ENCODE assay signal across 21 cellular contexts in the genomic region with DNA sequence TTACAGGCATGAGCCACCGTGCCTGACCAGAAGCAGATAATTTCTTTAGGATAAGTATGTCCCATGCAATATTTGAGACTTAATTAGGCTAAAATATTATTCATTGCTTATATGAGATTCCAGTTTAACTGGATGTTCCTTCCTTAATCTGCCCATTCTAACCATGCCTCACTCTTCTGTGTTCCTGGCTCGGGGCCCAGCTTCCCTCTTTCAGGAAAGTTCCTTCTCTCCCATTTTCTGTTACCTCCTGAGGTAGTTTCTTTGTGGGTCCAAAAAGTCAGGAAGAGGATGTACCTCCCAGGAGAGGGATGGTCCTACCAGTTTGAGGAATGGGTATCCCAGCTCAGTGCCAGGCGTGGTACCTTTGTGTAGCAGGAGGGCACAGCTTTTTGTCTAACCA. TPM values are rescaled to one million over a fixed set of nuclear protein-coding genes. Genes with fewer than 3 reads are reported as not detected.
A peak's percentile ranks its signal among the peaks of the same experiment; 100 is the strongest.
DNase-seq lines count a peak whose midpoint lies in the region; ATAC-seq and TF ChIP-seq lines count a peak whose summit lies in the region.
"Had no signal": no experiment of that assay in that cellular context is flagged by ENCODE, and none has a peak within 500 bp of the region (broad histone marks: within the 10 kb centered on the region; RNA-seq: fewer than 3 reads in every experiment).

No MANE protein-coding gene starts in this region.

- H3K9me3 ChIP-seq in neural progenitor cell (ENCODE audit: low read depth) (no peaks in the 10 kb centered on the region), thyroid gland (no peaks in the 10 kb centered on the region)
- H3K9me3 ChIP-seq: body of pancreas, SJCRH30 had no signal

- TF ChIP-seq POLR2A in thyroid gland (IDR thresholded peaks at IDR 0.05), result no peak

- H3K9me3 Mint-ChIP-seq in activated naive CD4-positive, alpha-beta T cell treated with anti-CD3 and anti-CD28 coated beads, Interleukin-2, amount 50 U/mL, for 72 hours, result no peaks in the 10 kb centered on the region
- no peaks in the 10 kb centered on the region for H3K9me3 Mint-ChIP-seq in activated naive CD4-positive, alpha-beta T cell treated with anti-CD3 and anti-CD28 coated beads for 36 hours
- no peaks in the 10 kb centered on the region for H3K9me3 Mint-ChIP-seq in neural progenitor cell
- H3K9me3 Mint-ChIP-seq: CD4-positive, CD25-positive, alpha-beta regulatory T cell; dendritic cell treated with granulocyte-macrophage colony-stimulating factor and Interleukin-4, amounts not matched to agents 40 ng/mL and 50 ng/mL, for 4 days; HFFc6; stimulated activated naive CD8-positive, alpha-beta T cell treated with anti-CD3 and anti-CD28 coated beads, Interleukin-15, Interleukin-2, amounts not matched to agents 100 ng/mL and 50 ng/mL, for 24 hours had no signal

- H3K36me3 Mint-ChIP-seq in activated naive CD4-positive, alpha-beta T cell treated with anti-CD3 and anti-CD28 coated beads, Interleukin-2, amount 50 U/mL, for 72 hours, result no peaks in the 10 kb centered on the region
- H3K36me3 Mint-ChIP-seq in activated naive CD4-positive, alpha-beta T cell treated with anti-CD3 and anti-CD28 coated beads for 36 hours (ENCODE audit: low read depth), result no peaks in the 10 kb centered on the region
- H3K36me3 Mint-ChIP-seq in neural progenitor cell, result peaks cover 7% of the 10 kb centered on the region
- H3K36me3 Mint-ChIP-seq: activated naive CD8-positive, alpha-beta T cell had no signal

- H3K9ac ChIP-seq in neural progenitor cell, result no peak overlapping the region

- CTCF ChIA-PET in activated naive CD4-positive, alpha-beta T cell treated with anti-CD3 and anti-CD28 coated beads for 36 hours (lab: Charles Lee), result interaction anchor here (0.7 kb wide), 1 partner anchor 54 kb away, joined by 3 read pairs; no protein-coding TSS in a partner anchor

- H3K27me3 Mint-ChIP-seq in activated naive CD4-positive, alpha-beta T cell treated with anti-CD3 and anti-CD28 coated beads for 36 hours (ENCODE audit: low read depth), result no peaks in the 10 kb centered on the region
- H3K27me3 Mint-ChIP-seq in neural progenitor cell (ENCODE audit: insufficient read depth, low read depth), result no peaks in the 10 kb centered on the region
- H3K27me3 Mint-ChIP-seq: activated naive CD8-positive, alpha-beta T cell; CD4-positive, CD25-positive, alpha-beta regulatory T cell; dendritic cell treated with granulocyte-macrophage colony-stimulating factor and Interleukin-4, amounts not matched to agents 40 ng/mL and 50 ng/mL, for 4 days; stimulated activated naive CD8-positive, alpha-beta T cell treated with anti-CD3 and anti-CD28 coated beads, Interleukin-15, Interleukin-2, amounts not matched to agents 100 ng/mL and 50 ng/mL, for 24 hours had no signal

- H4K20me1 ChIP-seq in neural progenitor cell (ENCODE audit: low read depth), result peaks cover 51% of the 10 kb centered on the region

- TF ChIP-seq CTCF in neural progenitor cell (IDR thresholded peaks at IDR 0.05), result no peak
- no peak for TF ChIP-seq CTCF in thyroid gland (IDR thresholded peaks at IDR 0.05)

- in situ Hi-C loops in G401 (cut with HindIII; ENCODE audit: low sequenced_read_pairs), result no loop called here

- H2AFZ ChIP-seq in neural progenitor cell (replicated peaks), result no peak overlapping the region

- H3F3A ChIP-seq in neural progenitor cell (ENCODE audit: low read depth), result no peaks in the 10 kb centered on the region

- intact Hi-C loops in activated naive CD4-positive, alpha-beta T cell treated with anti-CD3 and anti-CD28 coated beads for 36 hours (cut with micrococcal nuclease), result no loop called here
- intact Hi-C loops in thyroid gland (cut with DNase I), result no loop called here

- WGBS in thyroid gland, 2 donors, result 95 to 97% methylated on average over 3 of the region's 3 CpGs

- H3K27ac Mint-ChIP-seq in activated naive CD4-positive, alpha-beta T cell treated with anti-CD3 and anti-CD28 coated beads, Interleukin-2, amount 50 U/mL, for 72 hours, result peak overlapping the region; percentile 20 to 85
- H3K27ac Mint-ChIP-seq in activated naive CD4-positive, alpha-beta T cell treated with anti-CD3 and anti-CD28 coated beads for 36 hours, result no peak overlapping the region
- H3K27ac Mint-ChIP-seq in neural progenitor cell, result peak overlapping the region; percentile 67
- H3K27ac Mint-ChIP-seq: activated naive CD8-positive, alpha-beta T cell; dendritic cell treated with granulocyte-macrophage colony-stimulating factor and Interleukin-4, amounts not matched to agents 40 ng/mL and 50 ng/mL, for 4 days; HFFc6 had no signal

- H3K4me1 ChIP-seq in neural progenitor cell (no peaks in the 10 kb centered on the region), thyroid gland (peaks cover 0 to 12% of the 10 kb centered on the region in 2 donors)

- no peaks in the 10 kb centered on the region for H3K27me3 ChIP-seq in neural progenitor cell
- no peaks in the 10 kb centered on the region for H3K27me3 ChIP-seq in thyroid gland
- H3K27me3 ChIP-seq: body of pancreas, SJCRH30 had no signal

- ATAC-seq in activated naive CD4-positive, alpha-beta T cell treated with anti-CD3 and anti-CD28 coated beads, Interleukin-2, amount 50 U/mL, for 72 hours, result no peak
- ATAC-seq in esophagus mucosa, result peak; percentile 26
- ATAC-seq: body of pancreas, left lobe of liver had no signal

- H3K4me3 Mint-ChIP-seq in activated naive CD4-positive, alpha-beta T cell treated with anti-CD3 and anti-CD28 coated beads for 36 hours, result no peak overlapping the region
- no peak overlapping the region for H3K4me3 Mint-ChIP-seq in neural progenitor cell
- H3K4me3 Mint-ChIP-seq: activated naive CD8-positive, alpha-beta T cell; CD4-positive, CD25-positive, alpha-beta regulatory T cell; dendritic cell treated with granulocyte-macrophage colony-stimulating factor and Interleukin-4, amounts not matched to agents 40 ng/mL and 50 ng/mL, for 4 days; HFFc6; stimulated activated naive CD8-positive, alpha-beta T cell treated with anti-CD3 and anti-CD28 coated beads, Interleukin-15, Interleukin-2, amounts not matched to agents 100 ng/mL and 50 ng/mL, for 24 hours had no signal

- H3K27ac ChIP-seq in neural progenitor cell (no peak overlapping the region), thyroid gland (peak overlapping the region in 2 of 3 donors; percentile 26 to 63)
- H3K27ac ChIP-seq: SJCRH30 had no signal

- H3K79me2 ChIP-seq in neural progenitor cell (ENCODE audit: low read depth), result peaks cover 44% of the 10 kb centered on the region

- H3K4me3 ChIP-seq in neural progenitor cell (no peak overlapping the region), thyroid gland (replicated peaks in 1 of 3) (no peak overlapping the region)
- H3K4me3 ChIP-seq: body of pancreas, GM12878, SJCRH30 had no signal

- DNase-seq in activated naive CD4-positive, alpha-beta T cell treated with anti-CD3 and anti-CD28 coated beads, Interleukin-2, amount 50 U/mL, for 72 hours (ENCODE audit: low spot score in 2 of 2), result no peak
- DNase-seq in activated naive CD4-positive, alpha-beta T cell treated with anti-CD3 and anti-CD28 coated beads for 36 hours, result no peak
- DNase-seq in neural progenitor cell (ENCODE audit: low spot score) (no peak), thyroid gland (no peak), DMS153 (lab: John Stamatoyannopoulos, UW) (no peak), NCI-H2029 (lab: John Stamatoyannopoulos, UW) (no peak), G401 (ENCODE audit: low spot score) (no peak)
- DNase-seq: activated CD4-positive, alpha-beta T cell treated with anti-CD3 and anti-CD28 coated beads, Interleukin-2, amount 50 U/mL, for 48 hours; activated T-cell treated with anti-CD3 and anti-CD28 coated beads for 4 hours; body of pancreas; CD4-positive, CD25-positive, alpha-beta regulatory T cell; foreskin melanocyte; HFFc6; NCI-H748 treated with DMSO at 0.1 percent for 48 hours; SJCRH30 had no signal

- H3K36me3 ChIP-seq in neural progenitor cell, result no peaks in the 10 kb centered on the region
- H3K36me3 ChIP-seq in thyroid gland, result peaks cover 11 to 17% of the 10 kb centered on the region in 2 donors

- H3K4me1 Mint-ChIP-seq in activated naive CD4-positive, alpha-beta T cell treated with anti-CD3 and anti-CD28 coated beads for 36 hours (ENCODE audit: low read depth), result peaks cover 16% of the 10 kb centered on the region
- H3K4me1 Mint-ChIP-seq in neural progenitor cell, result no peaks in the 10 kb centered on the region

- no peak overlapping the region for H3K4me2 ChIP-seq in neural progenitor cell

RNA-seq across cellular contexts. Expression of a gene that starts 23.3 kb away (rescaled TPM):
- total RNA-seq in activated naive CD4-positive, alpha-beta T cell treated with anti-CD3 and anti-CD28 coated beads, Interleukin-2, amount 50 U/mL, for 72 hours, result 10 to 100 TPM; 15.3 to 29.3 TPM
- 10 to 100 TPM; 19.1 to 21.4 TPM for total RNA-seq in activated naive CD4-positive, alpha-beta T cell treated with anti-CD3 and anti-CD28 coated beads for 36 hours
- total RNA-seq in esophagus mucosa, result 17.3 TPM
- 38.5 and 43.0 TPM in 2 replicates for total RNA-seq in neural progenitor cell (ENCODE audit: low replicate concordance)
- 10 to 100 TPM; 32.5 to 61.4 (median 47.9) TPM for total RNA-seq in thyroid gland
- 19.1 and 19.6 TPM in 2 replicates for total RNA-seq in G401 (2014; rRNA removed; shearing (Covaris generic))

RNA-seq across cellular contexts. Expression of a gene that starts 36.3 kb away (rescaled TPM):
- 100 to 1,000 TPM; 128 to 143 TPM for total RNA-seq in activated naive CD4-positive, alpha-beta T cell treated with anti-CD3 and anti-CD28 coated beads, Interleukin-2, amount 50 U/mL, for 72 hours
- total RNA-seq in activated naive CD4-positive, alpha-beta T cell treated with anti-CD3 and anti-CD28 coated beads for 36 hours, result 10 to 100 TPM; 98.5 to 99.1 TPM
- total RNA-seq in esophagus mucosa (26.0 TPM), neural progenitor cell (ENCODE audit: low replicate concordance) (0.09 and 0.96 TPM in 2 replicates), thyroid gland (1 to 10 TPM; 4.0 to 8.1 (median 5.2) TPM)
- 2.8 and 6.0 TPM in 2 replicates for total RNA-seq in G401 (2014; rRNA removed; shearing (Covaris generic))

RNA-seq across cellular contexts. Expression of a gene that starts 42.9 kb away (rescaled TPM):
- total RNA-seq in activated naive CD4-positive, alpha-beta T cell treated with anti-CD3 and anti-CD28 coated beads, Interleukin-2, amount 50 U/mL, for 72 hours, result 10 to 100 TPM; 54.7 to 74.8 TPM
- total RNA-seq in activated naive CD4-positive, alpha-beta T cell treated with anti-CD3 and anti-CD28 coated beads for 36 hours, result 10 to 100 TPM; 48.7 to 50.2 TPM
- 29.1 TPM for total RNA-seq in esophagus mucosa
- 6.5 and 27.3 TPM in 2 replicates for total RNA-seq in neural progenitor cell (ENCODE audit: low replicate concordance)
- 10 to 100 TPM; 15.4 to 28.5 (median 24.9) TPM for total RNA-seq in thyroid gland
- total RNA-seq in G401 (2014; rRNA removed; shearing (Covaris generic)), result 68.3 and 87.8 TPM in 2 replicates

RNA-seq across cellular contexts. Expression of a gene that starts 47.3 kb away (rescaled TPM):
- 100 to 1,000 TPM in 1 of 2 donors, 10 to 100 TPM in 1; 78.2 to 144 TPM for total RNA-seq in activated naive CD4-positive, alpha-beta T cell treated with anti-CD3 and anti-CD28 coated beads, Interleukin-2, amount 50 U/mL, for 72 hours
- total RNA-seq in activated naive CD4-positive, alpha-beta T cell treated with anti-CD3 and anti-CD28 coated beads for 36 hours, result 10 to 100 TPM; 65.0 to 68.7 TPM
- total RNA-seq in esophagus mucosa (57.5 TPM), neural progenitor cell (ENCODE audit: low replicate concordance) (20.9 and 23.8 TPM in 2 replicates), thyroid gland (10 to 100 TPM; 41.8 to 64.5 (median 53.5) TPM)
- 18.6 and 18.7 TPM in 2 replicates for total RNA-seq in G401 (2014; rRNA removed; shearing (Covaris generic))
